ENCODE assay signal across 40 cellular contexts in genomic region chr10:61828034-61828433, GRCh38.
"Had no signal": no experiment of that assay in that cellular context is flagged by ENCODE, and none has a peak within 500 bp of the region (broad histone marks: within the 10 kb centered on the region; RNA-seq: fewer than 3 reads in every experiment).

No MANE protein-coding gene starts in this region.

- H3K27ac ChIP-seq: ascending aorta, cardiac muscle cell, WERI-Rb-1 had no signal

- H3K9me3 Mint-ChIP-seq: activated CD4-positive, alpha-beta T cell treated with anti-CD3 and anti-CD28 coated beads, Interleukin-2, amount 10 ng/mL, durations not matched to agents 7 days and 5 days; activated naive CD4-positive, alpha-beta T cell treated with anti-CD3 and anti-CD28 coated beads, Interleukin-2, amount 10 ng/mL, durations not matched to agents 7 days and 5 days; activated naive CD4-positive, alpha-beta T cell treated with anti-CD3 and anti-CD28 coated beads, Interleukin-2, amount 50 U/mL, for 24 hours; activated naive CD8-positive, alpha-beta T cell treated with anti-CD3 and anti-CD28 coated beads, Interleukin-2, amount 10 ng/mL, durations not matched to agents 7 days and 5 days; activated naive CD8-positive, alpha-beta T cell treated with anti-CD3 and anti-CD28 coated beads, Interleukin-2, amount 50 U/mL, for 24 hours; activated T-cell treated with anti-CD3 and anti-CD28 coated beads, Interleukin-2, amount 50 U/mL, for 24 hours; central memory CD8-positive, alpha-beta T cell; T-cell; T-helper 1 cell treated with Interleukin-12 subunit alpha and Interleukin-12 subunit beta and Interleukin-4 antibody, amounts not matched to agents 30 μg/mL and 1 μg/mL, for 36 hours; T-helper 2 cell treated with Interferon-gamma antibody and Interleukin-4, amounts not matched to agents 5 μg/mL and 100 μg/mL, for 36 hours; WTC11 had no signal

- H3K4me1 Mint-ChIP-seq: activated CD4-positive, alpha-beta T cell treated with anti-CD3 and anti-CD28 coated beads for 36 hours; activated CD4-positive, alpha-beta T cell treated with anti-CD3 and anti-CD28 coated beads, Interleukin-2, amount 10 ng/mL, durations not matched to agents 7 days and 5 days; activated naive CD4-positive, alpha-beta T cell treated with anti-CD3 and anti-CD28 coated beads, Interleukin-2, amount 10 ng/mL, durations not matched to agents 7 days and 5 days; activated naive CD4-positive, alpha-beta T cell treated with anti-CD3 and anti-CD28 coated beads, Interleukin-2, amount 50 U/mL, for 24 hours; activated naive CD8-positive, alpha-beta T cell treated with anti-CD3 and anti-CD28 coated beads, Interleukin-2, amount 10 ng/mL, durations not matched to agents 7 days and 5 days; brain; central memory CD8-positive, alpha-beta T cell; T-cell; WTC11 had no signal

- FAIRE-seq: bronchial epithelial cell, TTC549 had no signal

- H3K27me3 ChIP-seq: ascending aorta, cardiac muscle cell had no signal

- H3K36me3 ChIP-seq: ascending aorta, cardiac muscle cell, WERI-Rb-1 had no signal

- H3K4me1 ChIP-seq: ascending aorta had no signal

- H3K36me3 Mint-ChIP-seq: activated naive CD4-positive, alpha-beta T cell treated with anti-CD3 and anti-CD28 coated beads, Interleukin-2, amount 10 ng/mL, durations not matched to agents 7 days and 5 days; activated naive CD4-positive, alpha-beta T cell treated with anti-CD3 and anti-CD28 coated beads, Interleukin-2, amount 50 U/mL, for 24 hours; activated naive CD8-positive, alpha-beta T cell; activated naive CD8-positive, alpha-beta T cell treated with anti-CD3 and anti-CD28 coated beads, Interleukin-2, amount 10 ng/mL, durations not matched to agents 7 days and 5 days; brain; T-cell; WTC11 had no signal

- ATAC-seq: activated CD4-positive, alpha-beta T cell treated with anti-CD3 and anti-CD28 coated beads for 36 hours; activated CD4-positive, CD25-positive, alpha-beta regulatory T cell treated with anti-CD3 and anti-CD28 coated beads, Interleukin-2, amount 50 U/mL, for 24 hours; activated CD8-positive, alpha-beta memory T cell treated with anti-CD3 and anti-CD28 coated beads, Interleukin-2, amount 10 ng/mL, durations not matched to agents 7 days and 5 days; activated CD8-positive, alpha-beta T cell treated with anti-CD3 and anti-CD28 coated beads, Interleukin-2, amount 10 ng/mL, durations not matched to agents 7 days and 5 days; activated naive CD8-positive, alpha-beta T cell treated with anti-CD3 and anti-CD28 coated beads, Interleukin-2, amount 50 U/mL, for 24 hours; T-cell; WTC11 had no signal

- H3K27ac Mint-ChIP-seq: activated CD4-positive, alpha-beta memory T cell treated with anti-CD3 and anti-CD28 coated beads, Interleukin-2, amount 10 ng/mL, durations not matched to agents 7 days and 5 days; activated CD4-positive, alpha-beta T cell treated with anti-CD3 and anti-CD28 coated beads for 36 hours; activated CD4-positive, alpha-beta T cell treated with anti-CD3 and anti-CD28 coated beads, Interleukin-2, amount 10 ng/mL, durations not matched to agents 7 days and 5 days; activated CD8-positive, alpha-beta memory T cell treated with anti-CD3 and anti-CD28 coated beads, Interleukin-2, amount 10 ng/mL, durations not matched to agents 7 days and 5 days; activated CD8-positive, alpha-beta T cell treated with anti-CD3 and anti-CD28 coated beads, Interleukin-2, amount 10 ng/mL, durations not matched to agents 7 days and 5 days; activated naive CD4-positive, alpha-beta T cell treated with anti-CD3 and anti-CD28 coated beads, Interleukin-2, amount 10 ng/mL, durations not matched to agents 7 days and 5 days; activated naive CD4-positive, alpha-beta T cell treated with anti-CD3 and anti-CD28 coated beads, Interleukin-2, amount 50 U/mL, for 24 hours; activated naive CD8-positive, alpha-beta T cell; activated naive CD8-positive, alpha-beta T cell treated with anti-CD3 and anti-CD28 coated beads, Interleukin-2, amount 10 ng/mL, durations not matched to agents 7 days and 5 days; activated naive CD8-positive, alpha-beta T cell treated with anti-CD3 and anti-CD28 coated beads, Interleukin-2, amount 50 U/mL, for 24 hours; activated T-cell treated with anti-CD3 and anti-CD28 coated beads, Interleukin-2, amount 50 U/mL, for 24 hours; activated T-helper 2 cell treated with anti-CD3 and anti-CD28 coated beads, Interferon-gamma antibody, Interleukin-2, Interleukin-4, amounts not matched to agents 10 μg/mL and 5 μg/mL and 100 μg/mL, durations not matched to agents 14 hours and 24 hours and 36 hours; brain; T-cell; T-helper 1 cell treated with Interleukin-12 subunit alpha and Interleukin-12 subunit beta and Interleukin-4 antibody, amounts not matched to agents 30 μg/mL and 1 μg/mL, for 36 hours; T-helper 2 cell treated with Interferon-gamma antibody and Interleukin-4, amounts not matched to agents 5 μg/mL and 100 μg/mL, for 36 hours; WTC11 had no signal

- DNase-seq: activated CD4-positive, alpha-beta memory T cell treated with anti-CD3 and anti-CD28 coated beads, Interleukin-2, amount 10 ng/mL, durations not matched to agents 7 days and 5 days; activated CD4-positive, alpha-beta T cell treated with anti-CD3 and anti-CD28 coated beads for 1 hour; activated CD4-positive, alpha-beta T cell treated with anti-CD3 and anti-CD28 coated beads for 36 hours; activated CD4-positive, alpha-beta T cell treated with anti-CD3 and anti-CD28 coated beads for 48 hours; activated CD4-positive, alpha-beta T cell treated with anti-CD3 and anti-CD28 coated beads, Interleukin-2, amount 10 ng/mL, durations not matched to agents 7 days and 5 days; activated CD4-positive, alpha-beta T cell treated with anti-CD3 and anti-CD28 coated beads, Interleukin-2, amount 50 U/mL, for 48 hours; activated CD4-positive, CD25-positive, alpha-beta regulatory T cell; activated CD8-positive, alpha-beta memory T cell treated with anti-CD3 and anti-CD28 coated beads for 24 hours; activated CD8-positive, alpha-beta memory T cell treated with anti-CD3 and anti-CD28 coated beads, Interleukin-2, amount 10 ng/mL, durations not matched to agents 7 days and 5 days; activated CD8-positive, alpha-beta memory T cell treated with anti-CD3 and anti-CD28 coated beads, Interleukin-2, amount 50 U/mL, for 48 hours; activated CD8-positive, alpha-beta T cell treated with anti-CD3 and anti-CD28 coated beads, Interleukin-2, amount 10 ng/mL, durations not matched to agents 7 days and 5 days; activated effector memory CD4-positive, alpha-beta T cell treated with Interleukin-2 at 50 U/mL for 16 hours; activated gamma-delta T cell; activated naive CD4-positive, alpha-beta T cell treated with anti-CD3 and anti-CD28 coated beads, Interleukin-2, amount 10 ng/mL, durations not matched to agents 7 days and 5 days; activated naive CD4-positive, alpha-beta T cell treated with Interleukin-2 at 50 U/mL for 16 hours; activated naive CD8-positive, alpha-beta T cell treated with anti-CD3 and anti-CD28 coated beads, Interleukin-2, amount 10 ng/mL, durations not matched to agents 7 days and 5 days; activated naive CD8-positive, alpha-beta T cell treated with anti-CD3 and anti-CD28 coated beads, Interleukin-2, amount 50 U/mL, for 24 hours; activated T-cell treated with anti-CD3 and anti-CD28 coated beads, Interleukin-2, amount 50 U/mL, for 24 hours; activated T-cell treated with anti-CD3 and anti-CD28 coated beads, Interleukin-2, amount 50 U/mL, for 48 hours; amygdala; anterior cingulate cortex; caudate nucleus; cerebellar nuclear complex; T-cell; T-helper 2 cell; T-helper 9 cell; WERI-Rb-1 had no signal

- H3K27me3 Mint-ChIP-seq: activated CD4-positive, alpha-beta memory T cell treated with anti-CD3 and anti-CD28 coated beads, Interleukin-2, amount 10 ng/mL, durations not matched to agents 7 days and 5 days; activated CD4-positive, alpha-beta T cell treated with anti-CD3 and anti-CD28 coated beads for 36 hours; activated CD4-positive, alpha-beta T cell treated with anti-CD3 and anti-CD28 coated beads, Interleukin-2, amount 10 ng/mL, durations not matched to agents 7 days and 5 days; activated CD8-positive, alpha-beta memory T cell treated with anti-CD3 and anti-CD28 coated beads, Interleukin-2, amount 10 ng/mL, durations not matched to agents 7 days and 5 days; activated naive CD4-positive, alpha-beta T cell treated with anti-CD3 and anti-CD28 coated beads, Interleukin-2, amount 10 ng/mL, durations not matched to agents 7 days and 5 days; activated naive CD4-positive, alpha-beta T cell treated with anti-CD3 and anti-CD28 coated beads, Interleukin-2, amount 50 U/mL, for 24 hours; activated naive CD8-positive, alpha-beta T cell; activated naive CD8-positive, alpha-beta T cell treated with anti-CD3 and anti-CD28 coated beads, Interleukin-2, amount 10 ng/mL, durations not matched to agents 7 days and 5 days; activated naive CD8-positive, alpha-beta T cell treated with anti-CD3 and anti-CD28 coated beads, Interleukin-2, amount 50 U/mL, for 24 hours; activated T-cell treated with anti-CD3 and anti-CD28 coated beads, Interleukin-2, amount 50 U/mL, for 24 hours; T-cell had no signal

- H3K4me3 Mint-ChIP-seq: activated CD4-positive, alpha-beta memory T cell treated with anti-CD3 and anti-CD28 coated beads, Interleukin-2, amount 10 ng/mL, durations not matched to agents 7 days and 5 days; activated CD4-positive, alpha-beta T cell treated with anti-CD3 and anti-CD28 coated beads for 36 hours; activated CD4-positive, alpha-beta T cell treated with anti-CD3 and anti-CD28 coated beads, Interleukin-2, amount 10 ng/mL, durations not matched to agents 7 days and 5 days; activated CD8-positive, alpha-beta memory T cell treated with anti-CD3 and anti-CD28 coated beads, Interleukin-2, amount 10 ng/mL, durations not matched to agents 7 days and 5 days; activated CD8-positive, alpha-beta T cell treated with anti-CD3 and anti-CD28 coated beads, Interleukin-2, amount 10 ng/mL, durations not matched to agents 7 days and 5 days; activated naive CD4-positive, alpha-beta T cell treated with anti-CD3 and anti-CD28 coated beads, Interleukin-2, amount 10 ng/mL, durations not matched to agents 7 days and 5 days; activated naive CD4-positive, alpha-beta T cell treated with anti-CD3 and anti-CD28 coated beads, Interleukin-2, amount 50 U/mL, for 24 hours; activated naive CD8-positive, alpha-beta T cell; activated naive CD8-positive, alpha-beta T cell treated with anti-CD3 and anti-CD28 coated beads, Interleukin-2, amount 10 ng/mL, durations not matched to agents 7 days and 5 days; activated naive CD8-positive, alpha-beta T cell treated with anti-CD3 and anti-CD28 coated beads, Interleukin-2, amount 50 U/mL, for 24 hours; activated T-cell treated with anti-CD3 and anti-CD28 coated beads, Interleukin-2, amount 50 U/mL, for 24 hours; brain; central memory CD8-positive, alpha-beta T cell; T-cell; T-helper 1 cell treated with Interleukin-12 subunit alpha and Interleukin-12 subunit beta and Interleukin-4 antibody, amounts not matched to agents 30 μg/mL and 1 μg/mL, for 36 hours; T-helper 2 cell treated with Interferon-gamma antibody and Interleukin-4, amounts not matched to agents 5 μg/mL and 100 μg/mL, for 36 hours; WTC11 had no signal

- H3K4me3 ChIP-seq: ascending aorta, cardiac muscle cell had no signal

- H3K9me3 ChIP-seq: ascending aorta had no signal
